Comparison of ENCODE assay signal across 1 cellular context in genomic region chr15:90648137-90649070, GRCh38.
TF ChIP-seq lines count a peak whose summit lies in the region.

No MANE protein-coding gene starts in this region.

TF ChIP-seq in GM12878, 131 proteins besides CTCF, POLR2A, EP300 and RAD21 (continued from another document):
- TF ChIP-seq HSF1 (IDR thresholded peaks at IDR 0.05; ENCODE audit: low read depth, low read length) (peak; percentile 55; the same call in 1 of the 2 replicates), FOXM1 (IDR thresholded peaks at IDR 0.05; ENCODE audit: low read depth, low read length) (0 out of 2 replicates have a peak, but pooled peaks have one; percentile 23), YY1 (IDR thresholded peaks at IDR 0.05; ENCODE audit: low read depth, low read length) (peak; percentile 91), SPI1 (IDR thresholded peaks at IDR 0.05; ENCODE audit: borderline replicate concordance, insufficient read depth, low read depth, low read length) (no peak), MYC (IDR thresholded peaks at IDR 0.05; ENCODE audit: insufficient read depth, insufficient read length, insufficient replicate concordance, low read length, severe bottlenecking) (no peak)
